In genomic region chr3:150345021-150345538, GRCh38 we compare ENCODE assay signal across 14 cellular contexts.
DNase-seq lines count a peak whose midpoint lies in the region; ATAC-seq and TF ChIP-seq lines count a peak whose summit lies in the region.
"Had no signal": no experiment of that assay in that cellular context is flagged by ENCODE, and none has a peak within 500 bp of the region (broad histone marks: within the 10 kb centered on the region; RNA-seq: fewer than 3 reads in every experiment).

No MANE protein-coding gene starts in this region.

- H3K4me3 ChIP-seq in Caco-2 (ENCODE audit: low read depth, low read length) (no peak overlapping the region), colonic mucosa (no peak overlapping the region), mesendoderm (ENCODE audit: low read length) (no peak overlapping the region), upper lobe of left lung (no peak overlapping the region), sigmoid colon (no peak overlapping the region)
- H3K4me3 ChIP-seq: uterus had no signal

- H3K27me3 ChIP-seq in Caco-2 (replicated peaks; ENCODE audit: control insufficient read depth, insufficient read depth, low read length): no peaks in the 10 kb centered on the region
- no peaks in the 10 kb centered on the region for H3K27me3 ChIP-seq in colonic mucosa
- H3K27me3 ChIP-seq in mesendoderm (ENCODE audit: insufficient read depth, low read length, poor library complexity): no peaks in the 10 kb centered on the region
- H3K27me3 ChIP-seq in upper lobe of left lung: no peaks in the 10 kb centered on the region
- no peaks in the 10 kb centered on the region for H3K27me3 ChIP-seq in sigmoid colon
- H3K27me3 ChIP-seq: uterus had no signal

- POLR2A ChIA-PET in Caco-2 (lab: Charles Lee): interaction anchor here (0.6 kb wide), 1 partner anchor 63 kb away, joined by 4 read pairs; no protein-coding TSS in a partner anchor

- no peak overlapping the region for H2AK5ac ChIP-seq in mesendoderm (ENCODE audit: low read length)

- TF ChIP-seq EP300 in Ishikawa (IDR thresholded peaks at IDR 0.05; ENCODE audit: borderline replicate concordance): peak; percentile 89
- TF ChIP-seq EP300 in upper lobe of left lung (IDR thresholded peaks at IDR 0.05): no peak
- TF ChIP-seq EP300 in sigmoid colon (IDR thresholded peaks at IDR 0.05): no peak

- H3K56ac ChIP-seq in mesendoderm (ENCODE audit: low read length): no peak overlapping the region

- no peaks in the 10 kb centered on the region for H3K9me3 ChIP-seq in Caco-2
- no peaks in the 10 kb centered on the region for H3K9me3 ChIP-seq in colonic mucosa
- H3K9me3 ChIP-seq in upper lobe of left lung: no peaks in the 10 kb centered on the region
- no peaks in the 10 kb centered on the region for H3K9me3 ChIP-seq in sigmoid colon
- H3K9me3 ChIP-seq: uterus had no signal

- H3K4ac ChIP-seq in mesendoderm (ENCODE audit: low read depth, low read length): no peak overlapping the region

- TF ChIP-seq POLR2A in upper lobe of left lung (IDR thresholded peaks at IDR 0.05) (no peak), sigmoid colon (IDR thresholded peaks at IDR 0.05) (no peak)

- no peak overlapping the region for H4K5ac ChIP-seq in mesendoderm (ENCODE audit: low read length)

- H3K18ac ChIP-seq in mesendoderm (ENCODE audit: low read length): no peak overlapping the region

- no CpG with 5 or more reads among the region's 10 CpGs for WGBS in mesendoderm (ENCODE audit: extremely low coverage, insufficient coverage, low lambda C conversion rate)
- 61 to 78% methylated on average over 3 to 10 of the region's 10 CpGs for WGBS in upper lobe of left lung, 2 donors
- 21 to 66% methylated on average over 10 of the region's 10 CpGs for WGBS in sigmoid colon, 2 donors

- intact Hi-C loops in Caco-2 (cut with micrococcal nuclease; ENCODE audit: unreplicated experiment): loop anchor here (1.0 kb wide), 5 partner anchors 25 to 63 kb away; partner anchors contain the start of gene TSC22D2
- intact Hi-C loops in colonic mucosa (cut with DNase I): no loop called here
- intact Hi-C loops in cardiac septum (cut with DNase I): no loop called here
- intact Hi-C loops in sigmoid colon (cut with DNase I): loop anchor here (5.0 kb wide), 1 partner anchor 62 kb away; the partner anchor contains the start of gene TSC22D2

- no peak overlapping the region for H3K27ac ChIP-seq in colonic mucosa
- no peak overlapping the region for H3K27ac ChIP-seq in mesendoderm (ENCODE audit: low read depth, low read length)
- H3K27ac ChIP-seq in upper lobe of left lung: no peak overlapping the region
- H3K27ac ChIP-seq in sigmoid colon: no peak overlapping the region
- H3K27ac ChIP-seq: uterus had no signal

- DNase-seq in Caco-2 (peak; percentile 92 to 95), colonic mucosa (peak; percentile 92), mesendoderm (peak; percentile 95), immature natural killer cell (no peak), upper lobe of left lung (no peak), cardiac septum (ENCODE audit: low spot score) (no peak), sigmoid colon (no peak)
- DNase-seq: activated CD4-positive, alpha-beta T cell treated with anti-CD3 and anti-CD28 coated beads, Interleukin-2, amount 50 U/mL, for 1 hour; effector CD8-positive, alpha-beta T cell; NCI-H1694 treated with DMSO at 0.1 percent for 48 hours; posterior cingulate gyrus; uterus had no signal

- no peak overlapping the region for H2BK120ac ChIP-seq in mesendoderm (ENCODE audit: low read depth, low read length)

- H3K4me2 ChIP-seq in mesendoderm (ENCODE audit: low read length): no peak overlapping the region

- H3K9ac ChIP-seq in colonic mucosa (ENCODE audit: low read depth in 2 of 2, low read length in 2 of 2) (no peak overlapping the region), mesendoderm (ENCODE audit: low read length) (no peak overlapping the region)

- peaks cover 57% of the 10 kb centered on the region for H3K4me1 ChIP-seq in Caco-2
- H3K4me1 ChIP-seq in colonic mucosa: no peaks in the 10 kb centered on the region
- peaks cover 8% of the 10 kb centered on the region for H3K4me1 ChIP-seq in mesendoderm (ENCODE audit: control insufficient read depth, low read depth, low read length)
- H3K4me1 ChIP-seq in upper lobe of left lung: peaks cover 0 to 7% (median 7%) of the 10 kb centered on the region in 4 donors
- peaks cover 0 to 37% (median 30%) of the 10 kb centered on the region in 4 donors for H3K4me1 ChIP-seq in sigmoid colon
- H3K4me1 ChIP-seq: uterus had no signal

- H3K79me1 ChIP-seq in mesendoderm (ENCODE audit: low read length): no peaks in the 10 kb centered on the region

- H2BK5ac ChIP-seq in mesendoderm (ENCODE audit: low read length): no peak overlapping the region

- H3K9me3 Mint-ChIP-seq in Caco-2 (ENCODE audit: unreplicated experiment) (no peaks in the 10 kb centered on the region), immature natural killer cell (peaks cover 0 to 2% (median 0%) of the 10 kb centered on the region in 6 donors)

- no peak for TF ChIP-seq CTCF in Caco-2 (IDR thresholded peaks at IDR 0.05; ENCODE audit: insufficient read depth in 1 of 2, low read depth in 1 of 2, low read length in 1 of 2, severe bottlenecking in 1 of 2, unreplicated experiment in 1 of 2)
- no peak for TF ChIP-seq CTCF in colonic mucosa (IDR thresholded peaks at IDR 0.05)
- TF ChIP-seq CTCF in upper lobe of left lung (IDR thresholded peaks at IDR 0.05): no peak
- TF ChIP-seq CTCF in sigmoid colon (IDR thresholded peaks at IDR 0.05): no peak

- H3K36me3 Mint-ChIP-seq in Caco-2 (ENCODE audit: insufficient read depth, unreplicated experiment) (peaks cover 7% of the 10 kb centered on the region), immature natural killer cell (no peaks in the 10 kb centered on the region)
- H3K36me3 Mint-ChIP-seq: activated naive CD8-positive, alpha-beta T cell had no signal

- H3K36me3 ChIP-seq in Caco-2 (ENCODE audit: control insufficient read depth, insufficient read depth, low read length) (no peaks in the 10 kb centered on the region), colonic mucosa (no peaks in the 10 kb centered on the region), mesendoderm (ENCODE audit: control insufficient read depth, insufficient read depth, low read length) (no peaks in the 10 kb centered on the region), upper lobe of left lung (no peaks in the 10 kb centered on the region), sigmoid colon (no peaks in the 10 kb centered on the region)
- H3K36me3 ChIP-seq: uterus had no signal

- H3K79me2 ChIP-seq in mesendoderm (ENCODE audit: control insufficient read depth, insufficient read depth, low read length): no peaks in the 10 kb centered on the region

- H4K8ac ChIP-seq in mesendoderm (ENCODE audit: low read depth, low read length): no peak overlapping the region

- H2BK15ac ChIP-seq in mesendoderm (replicated peaks; ENCODE audit: low read depth): no peak overlapping the region

- no peak overlapping the region for H3K23ac ChIP-seq in mesendoderm (ENCODE audit: low read length)

- TF ChIP-seq RAD21 in Ishikawa (IDR thresholded peaks at IDR 0.05; ENCODE audit: low read depth): no peak

- H3K4me1 Mint-ChIP-seq in Caco-2 (ENCODE audit: low read depth, unreplicated experiment) (peaks cover 40% of the 10 kb centered on the region), immature natural killer cell (no peaks in the 10 kb centered on the region)

- no TSS peak for BruUV-seq in Caco-2 (replicated peaks; lab: Mats Ljungman, UMichigan)

- peak overlapping the region; percentile 58 for H3K4me3 Mint-ChIP-seq in Caco-2 (ENCODE audit: unreplicated experiment)
- H3K4me3 Mint-ChIP-seq in immature natural killer cell: no peak overlapping the region
- H3K4me3 Mint-ChIP-seq: activated naive CD8-positive, alpha-beta T cell had no signal

- peak overlapping the region; percentile 66 for H3K27ac Mint-ChIP-seq in Caco-2 (ENCODE audit: unreplicated experiment)
- no peak overlapping the region for H3K27ac Mint-ChIP-seq in immature natural killer cell
- H3K27ac Mint-ChIP-seq: activated naive CD8-positive, alpha-beta T cell had no signal

- H3K27me3 Mint-ChIP-seq in Caco-2 (ENCODE audit: insufficient read depth, unreplicated experiment) (no peaks in the 10 kb centered on the region), immature natural killer cell (ENCODE audit: low read depth in 3 of 3) (peaks cover 3 to 4% (median 4%) of the 10 kb centered on the region in 3 donors)

- CTCF ChIA-PET in Caco-2 (lab: Charles Lee): no interaction called here

- no peak for ATAC-seq in upper lobe of left lung (ENCODE audit: low FRiP score in 2 of 2)

TF ChIP-seq in Ishikawa, 13 proteins besides CTCF, POLR2A, EP300 and RAD21 (continues in another document):
- no peak for TF ChIP-seq TAF1 (IDR thresholded peaks at IDR 0.05; ENCODE audit: low read depth)
- no peak for TF ChIP-seq ZBTB7A (IDR thresholded peaks at IDR 0.05; ENCODE audit: low read depth)
- TF ChIP-seq MAX (IDR thresholded peaks at IDR 0.05): peak; percentile 67
- peak; percentile 90 for TF ChIP-seq NFIC (IDR thresholded peaks at IDR 0.05)
- TF ChIP-seq CREB1 (IDR thresholded peaks at IDR 0.05; ENCODE audit: low read depth): no peak
- TF ChIP-seq TCF12 (IDR thresholded peaks at IDR 0.05; ENCODE audit: low read depth): peak; percentile 91
- TF ChIP-seq YY1 (IDR thresholded peaks at IDR 0.05; ENCODE audit: low read depth): peak; percentile 61; the same call in 1 of the 2 replicates
- TF ChIP-seq CEBPB (IDR thresholded peaks at IDR 0.05): peak; percentile 55
- TF ChIP-seq USF1 (IDR thresholded peaks at IDR 0.05): no peak
- peak; percentile 75; the same call in 1 of the 2 replicates for TF ChIP-seq FOXM1 (IDR thresholded peaks at IDR 0.05; ENCODE audit: borderline replicate concordance, low read depth)
- no peak for TF ChIP-seq EGR1 (IDR thresholded peaks at IDR 0.05)
- TF ChIP-seq TEAD4 (IDR thresholded peaks at IDR 0.05): peak; percentile 97

Comparison
In these comparisons a context has a peak if more than half of its experiments do, and no peak if none do; other contexts are left out.
1. DNase-seq: peak in Caco-2 (2 of 2), colonic mucosa (single experiment) and mesendoderm (single experiment); none in immature natural killer cell (0 of 3), upper lobe of left lung (0 of 2), cardiac septum (single experiment) and sigmoid colon (single experiment).
2. intact Hi-C loops: an anchor here in Caco-2 (1.0 kb wide) and sigmoid colon (5.0 kb wide); none called in colonic mucosa and cardiac septum.